ENCODE assay signal across 34 cellular contexts in the genomic region with DNA sequence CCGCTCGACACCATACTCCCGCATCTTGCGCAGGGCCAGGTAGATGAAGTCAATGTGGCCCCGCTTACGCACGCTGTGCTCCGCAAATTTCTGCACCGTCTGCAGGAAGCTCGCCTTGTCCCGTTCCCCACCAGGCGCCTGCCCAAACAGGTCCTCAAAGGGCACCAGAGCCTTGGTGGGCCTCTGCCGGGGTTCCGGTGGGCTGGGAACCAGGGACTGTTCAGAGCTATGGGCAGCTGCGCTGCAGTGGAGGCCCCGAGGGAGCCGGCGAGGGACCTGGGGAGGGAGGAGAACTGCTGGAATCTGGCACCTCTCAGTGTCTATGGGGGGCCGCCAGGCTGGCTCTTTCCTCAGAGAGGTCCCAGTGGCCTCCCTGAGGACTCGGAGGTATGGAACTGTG. TPM values are rescaled to one million over a fixed set of nuclear protein-coding genes. Genes with fewer than 3 reads are reported as not detected.
"Had no signal": no experiment of that assay in that cellular context is flagged by ENCODE, and none has a peak within 500 bp of the region (broad histone marks: within the 10 kb centered on the region; RNA-seq: fewer than 3 reads in every experiment).

No MANE protein-coding gene starts in this region.

- H3K4me3 ChIP-seq: left lung, lower lobe of right lung, neural progenitor cell, ovary, right atrium auricular region, right lobe of liver, smooth muscle cell, thyroid gland, transverse colon, uterus had no signal

- H2AFZ ChIP-seq: neural progenitor cell had no signal

- H3K9me3 ChIP-seq: left lung, lower lobe of right lung, ovary, right atrium auricular region, right lobe of liver, thyroid gland, transverse colon, uterus had no signal

- H3K9ac ChIP-seq: neural progenitor cell had no signal

- H3K36me3 ChIP-seq: neural progenitor cell, ovary, uterus had no signal

- H3K4me2 ChIP-seq: neural progenitor cell, smooth muscle cell had no signal

- ATAC-seq: left colon; left lung; lower lobe of right lung; natural killer cell; stimulated activated memory B cell treated with anti-CD40 and anti-IgM and Interleukin-4, amounts not matched to agents 10 μg/mL and 1 μg/mL and 100 μg/mL, for 72 hours; stimulated activated naive CD8-positive, alpha-beta T cell treated with anti-CD3 and anti-CD28 coated beads, Interleukin-15, amount 100 ng/mL, for 72 hours had no signal

- H3K4me1 ChIP-seq: left lung, lower lobe of right lung, neural progenitor cell, right atrium auricular region, right lobe of liver, thyroid gland, transverse colon, uterus had no signal

- H3K27ac ChIP-seq: left lung, lower lobe of right lung, neural progenitor cell, ovary, right atrium auricular region, right lobe of liver, thyroid gland, transverse colon, uterus had no signal

- H3K27me3 ChIP-seq: left lung, neural progenitor cell, ovary, right atrium auricular region, right lobe of liver, thyroid gland, transverse colon, uterus had no signal

- DNase-seq: hippocampal formation; immature natural killer cell; kidney; left colon; left lung; lower lobe of right lung; mammary epithelial cell; mesenchymal stem cell; naive B cell; natural killer cell; nephron progenitor cell; ovary; right lobe of liver; stimulated activated CD4-positive, alpha-beta T cell treated with anti-CD3 and anti-CD28 coated beads, Interleukin-1b, Interleukin-23, amount 100 ng/mL, for 48 hours; stimulated activated CD4-positive, alpha-beta T cell treated with anti-CD3 and anti-CD28 coated beads, Interleukin-2, amount 100 ng/mL, for 48 hours; stimulated activated CD4-positive, alpha-beta T cell treated with anti-CD3 and anti-CD28 coated beads, Interleukin-4, amount 100 ng/mL, for 4 hours; stimulated activated CD8-positive, alpha-beta memory T cell treated with anti-CD3 and anti-CD28 coated beads, Interleukin-4, amount 100 ng/mL, for 48 hours; stimulated activated naive CD4-positive, alpha-beta T cell treated with Interleukin-2 at 50 U/mL for 16 hours; stimulated activated naive CD8-positive, alpha-beta T cell treated with anti-CD3 and anti-CD28 coated beads, Interleukin-15, amount 100 ng/mL, for 72 hours; substantia nigra; thyroid gland; transverse colon; uterus had no signal

RNA-seq across cellular contexts. Expression of a gene that starts 24.7 kb away (rescaled TPM):
- total RNA-seq: natural killer cell had no signal
- polyA plus RNA-seq: immature natural killer cell had no signal

RNA-seq across cellular contexts. Expression of a gene that starts 33.1 kb away (rescaled TPM):
- total RNA-seq: liver, lower lobe of right lung, mammary epithelial cell, mononuclear cell, natural killer cell, omental fat pad, ovary, pulmonary artery endothelial cell, renal cortical epithelial cell, right atrium auricular region, right lobe of liver, skeletal muscle tissue, smooth muscle cell, thyroid gland, ureter had no signal
- polyA plus RNA-seq: immature natural killer cell, liver, mammary epithelial cell, ovary, smooth muscle cell had no signal
